17 cellular contexts compared by ENCODE assay signal in the genomic region with DNA sequence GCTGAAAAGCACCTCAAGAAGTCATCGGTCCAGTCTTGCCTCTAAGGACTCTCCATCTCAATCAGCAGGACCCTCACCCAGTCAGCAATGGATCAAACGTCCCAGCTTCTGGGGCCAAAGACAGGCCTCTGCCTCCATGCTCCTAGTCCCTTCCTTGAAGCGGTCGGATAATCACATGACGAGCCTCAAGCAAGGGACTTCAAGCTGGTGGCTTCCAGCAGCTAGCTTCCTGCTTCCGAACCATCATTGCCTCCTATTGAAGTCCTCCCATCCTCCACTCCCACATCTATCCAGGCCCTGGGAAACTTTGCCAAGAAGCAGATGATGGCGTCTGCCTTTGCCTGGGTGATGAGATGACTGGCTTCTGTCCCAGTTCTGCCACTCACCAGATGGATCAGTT.
DNase-seq lines count a peak whose midpoint lies in the region; ATAC-seq and TF ChIP-seq lines count a peak whose summit lies in the region.
"Had no signal": no experiment of that assay in that cellular context is flagged by ENCODE, and none has a peak within 500 bp of the region (broad histone marks: within the 10 kb centered on the region; RNA-seq: fewer than 3 reads in every experiment).

No MANE protein-coding gene starts in this region.

- no peak for ATAC-seq in PC-3

- H3K9me3 Mint-ChIP-seq in neural progenitor cell (peaks cover 11% of the 10 kb centered on the region), glutamatergic neuron (ENCODE audit: unreplicated experiment) (no peaks in the 10 kb centered on the region)
- H3K9me3 Mint-ChIP-seq: CD8-positive, alpha-beta memory T cell had no signal

- no peaks in the 10 kb centered on the region for H3F3A ChIP-seq in neural progenitor cell (ENCODE audit: low read depth)
- H3F3A ChIP-seq in PC-3 (ENCODE audit: low read length, unreplicated experiment), result no peaks in the 10 kb centered on the region

- H3K4me2 ChIP-seq in BLaER1 treated with 17β-estradiol and CSF1 and Interleukin-3, amounts not matched to agents 10 nM and 100 nM, result peak overlapping the region; percentile 8 to 86 (median 72)
- H3K4me2 ChIP-seq in neural progenitor cell, result no peak overlapping the region
- no peak overlapping the region for H3K4me2 ChIP-seq in PC-3 (ENCODE audit: low read length)

- no peaks in the 10 kb centered on the region for H3K36me3 ChIP-seq in BLaER1 treated with 17β-estradiol and CSF1 and Interleukin-3, amounts not matched to agents 10 nM and 100 nM
- no peaks in the 10 kb centered on the region for H3K36me3 ChIP-seq in colonic mucosa
- no peaks in the 10 kb centered on the region for H3K36me3 ChIP-seq in neural progenitor cell
- no peaks in the 10 kb centered on the region for H3K36me3 ChIP-seq in PC-3 (ENCODE audit: low read depth, low read length)

- H2AFZ ChIP-seq in neural progenitor cell (replicated peaks), result no peak overlapping the region
- H2AFZ ChIP-seq in PC-3 (ENCODE audit: low read length), result no peak overlapping the region

- no peaks in the 10 kb centered on the region for H3K27me3 ChIP-seq in BLaER1 treated with 17β-estradiol and CSF1 and Interleukin-3, amounts not matched to agents 10 nM and 100 nM
- no peaks in the 10 kb centered on the region for H3K27me3 ChIP-seq in colonic mucosa
- H3K27me3 ChIP-seq in neural progenitor cell, result no peaks in the 10 kb centered on the region
- H3K27me3 ChIP-seq in PC-3 (ENCODE audit: low read length), result no peaks in the 10 kb centered on the region

- peaks cover 0 to 6% (median 0%) of the 10 kb centered on the region in 11 experiments; a peak in 1 of 22 replicates for H3K9me3 ChIP-seq in BLaER1 treated with 17β-estradiol and CSF1 and Interleukin-3, amounts not matched to agents 10 nM and 100 nM (replicated peaks in 1 of 11)
- H3K9me3 ChIP-seq in colonic mucosa (no peaks in the 10 kb centered on the region), neural progenitor cell (ENCODE audit: low read depth) (peaks cover under 1% of the 10 kb centered on the region), PC-3 (ENCODE audit: low read length) (no peaks in the 10 kb centered on the region)

- CTCF ChIA-PET in PC-3 (lab: Charles Lee), result no interaction called here

- H3K27me3 Mint-ChIP-seq in neural progenitor cell (ENCODE audit: insufficient read depth, low read depth) (peaks cover 7% of the 10 kb centered on the region), glutamatergic neuron (ENCODE audit: unreplicated experiment) (peaks cover 1% of the 10 kb centered on the region)

- no peaks in the 10 kb centered on the region for H3K9me2 ChIP-seq in PC-3 (replicated peaks; ENCODE audit: low read length)

- peaks cover 9 to 65% (median 45%) of the 10 kb centered on the region in 10 experiments; a peak in 19 of 20 replicates for H3K4me1 ChIP-seq in BLaER1 treated with 17β-estradiol and CSF1 and Interleukin-3, amounts not matched to agents 10 nM and 100 nM
- H3K4me1 ChIP-seq in colonic mucosa, result no peaks in the 10 kb centered on the region
- H3K4me1 ChIP-seq in neural progenitor cell, result peaks cover 9% of the 10 kb centered on the region
- H3K4me1 ChIP-seq in PC-3 (ENCODE audit: insufficient read depth, low read length), result no peaks in the 10 kb centered on the region

- DNase-seq in NCI-H2029 (lab: John Stamatoyannopoulos, UW), result peak; percentile 3
- DNase-seq in NCI-H2029 treated with DMSO at 0.1 percent for 48 hours (lab: John Stamatoyannopoulos, UW), result no peak
- peak; percentile 9 for DNase-seq in colonic mucosa
- DNase-seq in neural progenitor cell (ENCODE audit: low spot score), result no peak
- no peak for DNase-seq in activated T-cell treated with anti-CD3 and anti-CD28 coated beads, Interleukin-2, amount 50 U/mL, for 1 hour
- DNase-seq in glutamatergic neuron, result no peak
- no peak for DNase-seq in PC-3
- DNase-seq: 8988T; CD8-positive, alpha-beta memory T cell; Karpas-422; NCI-H1417; NCI-H187 treated with DMSO at 0.1 percent for 48 hours; NCI-H345; NCI-H526; Right ventricle myocardium superior had no signal

- no peak for TF ChIP-seq CTCF in colonic mucosa (IDR thresholded peaks at IDR 0.05)
- no peak for TF ChIP-seq CTCF in neural progenitor cell (IDR thresholded peaks at IDR 0.05)
- no peak for TF ChIP-seq CTCF in glutamatergic neuron (IDR thresholded peaks at IDR 0.05; ENCODE audit: partially characterized antibody, unreplicated experiment)
- TF ChIP-seq CTCF in PC-3 (conservative IDR thresholded peaks at IDR 0.05; ENCODE audit: low read depth, low read length), result no peak

- peak overlapping the region; percentile 87 for H3K27ac Mint-ChIP-seq in neural progenitor cell
- H3K27ac Mint-ChIP-seq in glutamatergic neuron (ENCODE audit: unreplicated experiment), result no peak overlapping the region

- peak overlapping the region in 1 of 10 experiments; percentile 1; a peak in 2 of 20 replicates for H3K4me3 ChIP-seq in BLaER1 treated with 17β-estradiol and CSF1 and Interleukin-3, amounts not matched to agents 10 nM and 100 nM
- H3K4me3 ChIP-seq in colonic mucosa (no peak overlapping the region), neural progenitor cell (no peak overlapping the region), PC-3 (ENCODE audit: low read length) (no peak overlapping the region)

- no TSS peak for BruUV-seq in PC-3 (replicated peaks; lab: Mats Ljungman, UMichigan)

- peak overlapping the region in 6 of 11 experiments; percentile 16 to 50 (median 37); a peak in 9 of 22 replicates for H3K27ac ChIP-seq in BLaER1 treated with 17β-estradiol and CSF1 and Interleukin-3, amounts not matched to agents 10 nM and 100 nM
- no peak overlapping the region for H3K27ac ChIP-seq in colonic mucosa
- H3K27ac ChIP-seq in neural progenitor cell, result no peak overlapping the region
- H3K27ac ChIP-seq in PC-3 (ENCODE audit: low read length), result no peak overlapping the region
- H3K27ac ChIP-seq: C4-2B had no signal

- H3K36me3 Mint-ChIP-seq in neural progenitor cell (no peaks in the 10 kb centered on the region), glutamatergic neuron (ENCODE audit: unreplicated experiment) (no peaks in the 10 kb centered on the region)
- H3K36me3 Mint-ChIP-seq: CD8-positive, alpha-beta memory T cell had no signal

- no peak overlapping the region; a peak in 1 of 22 replicates for H3K9ac ChIP-seq in BLaER1 treated with 17β-estradiol and CSF1 and Interleukin-3, amounts not matched to agents 10 nM and 100 nM
- H3K9ac ChIP-seq in colonic mucosa (ENCODE audit: low read depth in 2 of 2, low read length in 2 of 2), result no peak overlapping the region
- no peak overlapping the region for H3K9ac ChIP-seq in neural progenitor cell
- no peak overlapping the region for H3K9ac ChIP-seq in PC-3 (ENCODE audit: low read length)

- intact Hi-C loops in colonic mucosa (cut with DNase I) (no loop called here), PC-3 (cut with micrococcal nuclease) (no loop called here)

- H3K4me3 Mint-ChIP-seq in neural progenitor cell, result no peak overlapping the region
- H3K4me3 Mint-ChIP-seq in glutamatergic neuron (ENCODE audit: unreplicated experiment), result no peak overlapping the region
- H3K4me3 Mint-ChIP-seq: CD8-positive, alpha-beta memory T cell had no signal

- POLR2A ChIA-PET in PC-3 (lab: Charles Lee; ENCODE audit: unreplicated experiment), result no interaction called here

- H3K79me2 ChIP-seq in neural progenitor cell (ENCODE audit: low read depth), result no peaks in the 10 kb centered on the region
- H3K79me2 ChIP-seq in PC-3 (ENCODE audit: low read length), result no peaks in the 10 kb centered on the region

- H3K4me1 Mint-ChIP-seq in neural progenitor cell, result no peaks in the 10 kb centered on the region
- H3K4me1 Mint-ChIP-seq in glutamatergic neuron (ENCODE audit: low read depth, unreplicated experiment), result no peaks in the 10 kb centered on the region
- H3K4me1 Mint-ChIP-seq: CD8-positive, alpha-beta memory T cell had no signal

- H4K20me1 ChIP-seq in BLaER1 treated with 17β-estradiol and CSF1 and Interleukin-3, amounts not matched to agents 10 nM and 100 nM, result no peaks in the 10 kb centered on the region
- H4K20me1 ChIP-seq in neural progenitor cell (ENCODE audit: low read depth) (no peaks in the 10 kb centered on the region), PC-3 (ENCODE audit: low read length) (no peaks in the 10 kb centered on the region)

Comparison
In these comparisons a context has a peak if more than half of its experiments do, and no peak if none do; other contexts are left out.
1. DNase-seq: peak in NCI-H2029 (single experiment) and colonic mucosa (single experiment); none in NCI-H2029 treated with DMSO at 0.1 percent for 48 hours (single experiment), neural progenitor cell (single experiment), activated T-cell treated with anti-CD3 and anti-CD28 coated beads, Interleukin-2, amount 50 U/mL, for 1 hour (single experiment), glutamatergic neuron (single experiment) and PC-3 (single experiment).
2. H3K27ac ChIP-seq: peak in BLaER1 treated with 17β-estradiol and CSF1 and Interleukin-3, amounts not matched to agents 10 nM and 100 nM (6 of 11); none in colonic mucosa (single experiment), neural progenitor cell (single experiment) and PC-3 (single experiment).
3. H3K4me2 ChIP-seq: peak in BLaER1 treated with 17β-estradiol and CSF1 and Interleukin-3, amounts not matched to agents 10 nM and 100 nM (11 of 11); none in neural progenitor cell (single experiment) and PC-3 (single experiment).